7 cellular contexts compared by ENCODE assay signal in genomic region chr21:43493471-43493870, GRCh38.
DNase-seq lines count a peak whose midpoint lies in the region; ATAC-seq, FAIRE-seq and TF ChIP-seq lines count a peak whose summit lies in the region.
"Not testable (repeated sequence)": the region's sequence is repeated elsewhere in the genome, so short reads cannot be mapped to it uniquely, and the experiment has no call there.

No MANE protein-coding gene starts in this region.

- peak overlapping the region in 1 of 2 experiments; percentile 75; a peak in 2 of 6 replicates for H3K27ac ChIP-seq in A549
- not testable (repeated sequence) for H3K27ac ChIP-seq in foreskin keratinocyte, lower lobe of right lung

- not testable (repeated sequence) for DNase-seq in A549 (ENCODE audit: low read depth in 1 of 2, low spot score in 1 of 2); RCC 7860 (ENCODE audit: low spot score); foreskin keratinocyte; lower lobe of right lung; sciatic nerve (ENCODE audit: low spot score)
- peak; percentile 17 for DNase-seq in ureter (ENCODE audit: low spot score)

- POLR2A ChIA-PET in A549 (lab: Yijun Ruan, JAX), result not testable (repeated sequence)

- H3K27me3 Mint-ChIP-seq in activated T-helper 17 cell treated with anti-CD3 and anti-CD28 coated beads, Interleukin-2, amount 50 U/mL, for 72 hours, result not testable (repeated sequence)

- TF ChIP-seq RAD21 in A549 (conservative IDR thresholded peaks at IDR 0.05 in 1 of 2, IDR thresholded peaks at IDR 0.05 in 1 of 2), result not testable (repeated sequence)

- not testable (repeated sequence) for TF ChIP-seq EP300 in A549 (IDR thresholded peaks at IDR 0.05)

- ATAC-seq in A549 (peak; percentile 29 to 37; a peak in 3 of 6 replicates), foreskin keratinocyte (peak; percentile 70), lower lobe of right lung (peak; percentile 16 to 48), sciatic nerve (peak; percentile 20)
- ATAC-seq in activated T-helper 17 cell treated with anti-CD3 and anti-CD28 coated beads, Interleukin-2, amount 50 U/mL, for 72 hours (replicated peaks), result peak; percentile 66

- H3K9me3 ChIP-seq in A549, lower lobe of right lung: not testable (repeated sequence)

- not testable (repeated sequence) for TF ChIP-seq POLR2A in A549 (IDR thresholded peaks at IDR 0.05; ENCODE audit: low read length)

- CTCF ChIA-PET in A549 (lab: Yijun Ruan, JAX), result not testable (repeated sequence)

- not testable (repeated sequence) for H3K36me3 ChIP-seq in lower lobe of right lung

- not testable (repeated sequence) for H3K9me3 Mint-ChIP-seq in activated T-helper 17 cell treated with anti-CD3 and anti-CD28 coated beads, Interleukin-2, amount 50 U/mL, for 72 hours

- H3K4me3 Mint-ChIP-seq in activated T-helper 17 cell treated with anti-CD3 and anti-CD28 coated beads, Interleukin-2, amount 50 U/mL, for 72 hours, result not testable (repeated sequence)

- H3K4me1 ChIP-seq in A549, foreskin keratinocyte, lower lobe of right lung: not testable (repeated sequence)

- no CpG with 5 or more reads among the region's 14 CpGs for WGBS in A549 (ENCODE audit: missing lambda C conversion rate)

- H3K4me3 ChIP-seq in A549, lower lobe of right lung: not testable (repeated sequence)

- TF ChIP-seq CTCF in A549 (IDR thresholded peaks at IDR 0.05); foreskin keratinocyte (conservative IDR thresholded peaks at IDR 0.05); lower lobe of right lung (IDR thresholded peaks at IDR 0.05): not testable (repeated sequence)

- H3K27ac Mint-ChIP-seq in activated T-helper 17 cell treated with anti-CD3 and anti-CD28 coated beads, Interleukin-2, amount 50 U/mL, for 72 hours, result not testable (repeated sequence)

- intact Hi-C loops in lower lobe of right lung (cut with DNase I); sciatic nerve (cut with DNase I): not testable (repeated sequence)

- H3K4me2 ChIP-seq in A549, result not testable (repeated sequence)

- not testable (repeated sequence) for H3K4me1 Mint-ChIP-seq in activated T-helper 17 cell treated with anti-CD3 and anti-CD28 coated beads, Interleukin-2, amount 50 U/mL, for 72 hours

- FAIRE-seq in A549 (lab: Jason Lieb, UNC), result not testable (repeated sequence)
- peak; percentile 81 for FAIRE-seq in RCC 7860 (lab: Jason Lieb, UNC)

- not testable (repeated sequence) for H3K36me3 Mint-ChIP-seq in activated T-helper 17 cell treated with anti-CD3 and anti-CD28 coated beads, Interleukin-2, amount 50 U/mL, for 72 hours (ENCODE audit: low read depth)

- not testable (repeated sequence) for H3K27me3 ChIP-seq in foreskin keratinocyte; lower lobe of right lung (ENCODE audit: low read depth)

Comparison
In these comparisons a context has a peak if more than half of its experiments do, and no peak if none do; other contexts are left out.
1. ATAC-seq: peak in every context shown above with its lines; median percentile 70 in foreskin keratinocyte; 66 in activated T-helper 17 cell treated with anti-CD3 and anti-CD28 coated beads, Interleukin-2, amount 50 U/mL, for 72 hours; 33 in A549; 32 in lower lobe of right lung; 20 in sciatic nerve.